8 cellular contexts compared by ENCODE assay signal in genomic region chr16:11781773-11782172, GRCh38. TPM values are rescaled to one million over a fixed set of nuclear protein-coding genes. Genes with fewer than 3 reads are reported as not detected.
DNase-seq lines count a peak whose midpoint lies in the region; ATAC-seq and TF ChIP-seq lines count a peak whose summit lies in the region.

No MANE protein-coding gene starts in this region.

- H3K4me1 ChIP-seq in HUES6 (ENCODE audit: control insufficient read depth, insufficient read depth, low read length) (peaks cover 11% of the 10 kb centered on the region; the same call in 1 of the 2 replicates), thymus (ENCODE audit: control insufficient read depth, insufficient read depth, low read length) (peaks cover 12% of the 10 kb centered on the region)

- H3K9me3 Mint-ChIP-seq in activated naive CD4-positive, alpha-beta T cell treated with anti-CD3 and anti-CD28 coated beads, Interleukin-2, amount 50 U/mL, for 72 hours: no peaks in the 10 kb centered on the region

- DNase-seq in AG10803 (ENCODE audit: low read depth) (peak; percentile 52), kidney glomerular epithelial cell (lab: John Stamatoyannopoulos, UW) (peak; percentile 32), omental fat pad (ENCODE audit: low spot score) (no peak), cerebellar cortex (ENCODE audit: low spot score) (no peak)
- no peak for DNase-seq in activated naive CD4-positive, alpha-beta T cell treated with anti-CD3 and anti-CD28 coated beads, Interleukin-2, amount 50 U/mL, for 72 hours (ENCODE audit: low spot score in 2 of 2)

- H3K4me3 ChIP-seq in AG10803 (ENCODE audit: low read length) (no peak overlapping the region), HUES6 (ENCODE audit: low read depth, low read length) (no peak overlapping the region), thymus (ENCODE audit: low read length) (no peak overlapping the region)

- H3K27me3 ChIP-seq in HUES6 (ENCODE audit: control insufficient read depth, insufficient read depth, low read length) (no peaks in the 10 kb centered on the region), thymus (ENCODE audit: control insufficient read depth, insufficient read depth) (no peaks in the 10 kb centered on the region)

- no peaks in the 10 kb centered on the region for H3K9me3 ChIP-seq in HUES6 (ENCODE audit: control insufficient read depth, insufficient read depth, low read depth, low read length)
- H3K9me3 ChIP-seq in thymus (ENCODE audit: control insufficient read depth): no peaks in the 10 kb centered on the region

- H3K27ac ChIP-seq in HUES6 (ENCODE audit: low read depth, low read length) (peak overlapping the region; percentile 35; the same call in 1 of the 2 replicates), thymus (ENCODE audit: low read depth) (peak overlapping the region; percentile 36)

- WGBS in thymus: 77% methylated on average over 5 of the region's 5 CpGs

- H3K36me3 ChIP-seq in HUES6 (ENCODE audit: control insufficient read depth, insufficient read depth, low read length) (peaks cover 33% of the 10 kb centered on the region), thymus (ENCODE audit: control insufficient read depth, insufficient read depth) (peaks cover 10% of the 10 kb centered on the region)

- H3K36me3 Mint-ChIP-seq in activated naive CD4-positive, alpha-beta T cell treated with anti-CD3 and anti-CD28 coated beads, Interleukin-2, amount 50 U/mL, for 72 hours: peaks cover 0 to 30% of the 10 kb centered on the region in 2 donors

- no peak for ATAC-seq in activated naive CD4-positive, alpha-beta T cell treated with anti-CD3 and anti-CD28 coated beads, Interleukin-2, amount 50 U/mL, for 72 hours
- no peak for ATAC-seq in omental fat pad (ENCODE audit: low FRiP score)
- no peak for ATAC-seq in GM18861 (IDR thresholded peaks at IDR 0.05; ENCODE audit: unreplicated experiment)

- no peak overlapping the region for H3K9ac ChIP-seq in HUES6 (ENCODE audit: low read length)

- TF ChIP-seq CTCF in AG10803 (conservative IDR thresholded peaks at IDR 0.05; ENCODE audit: low read length) (no peak), omental fat pad (IDR thresholded peaks at IDR 0.05) (no peak)

- H3K27ac Mint-ChIP-seq in activated naive CD4-positive, alpha-beta T cell treated with anti-CD3 and anti-CD28 coated beads, Interleukin-2, amount 50 U/mL, for 72 hours: peak overlapping the region; percentile 92 to 99

RNA-seq across cellular contexts. Expression of gene ZC3H7A, which starts 15.3 kb away (rescaled TPM):
- total RNA-seq in activated naive CD4-positive, alpha-beta T cell treated with anti-CD3 and anti-CD28 coated beads, Interleukin-2, amount 50 U/mL, for 72 hours: 100 to 1,000 TPM; 108 to 150 TPM
- polyA plus RNA-seq in thymus: 69.4 TPM
- total RNA-seq in omental fat pad: 10 to 100 TPM; 38.0 to 74.7 (median 53.6) TPM

RNA-seq across cellular contexts. Expression of gene TXNDC11, which starts 39.1 kb away (rescaled TPM):
- 10 to 100 TPM; 26.3 to 32.9 TPM for total RNA-seq in activated naive CD4-positive, alpha-beta T cell treated with anti-CD3 and anti-CD28 coated beads, Interleukin-2, amount 50 U/mL, for 72 hours
- polyA plus RNA-seq in thymus: 46.4 TPM
- total RNA-seq in omental fat pad: 10 to 100 TPM; 40.2 to 53.0 (median 49.1) TPM

Comparison
In these comparisons a context has a peak if more than half of its experiments do, and no peak if none do; other contexts are left out.
1. DNase-seq: peak in AG10803 (single experiment) and kidney glomerular epithelial cell (single experiment); none in activated naive CD4-positive, alpha-beta T cell treated with anti-CD3 and anti-CD28 coated beads, Interleukin-2, amount 50 U/mL, for 72 hours (0 of 2), omental fat pad (single experiment) and cerebellar cortex (single experiment).